Comparison of ENCODE assay signal across 1 cellular context in genomic region chr1:1013105-1013921, GRCh38.
A peak's percentile ranks its signal among the peaks of the same experiment; 100 is the strongest.
TF ChIP-seq lines count a peak whose summit lies in the region.

Gene ISG15 (plus strand): TSS chr1:1013497. CDS start chr1:1013574, 77 bp downstream.

TF ChIP-seq in HepG2, 621 proteins besides CTCF, POLR2A, EP300 and RAD21 (continued from another document and continues in another):
- TF ChIP-seq E2F2 (CRISPR knock-in tag; IDR thresholded peaks at IDR 0.05; ENCODE audit: borderline replicate concordance) (no peak), ZNF773 (CRISPR knock-in tag; IDR thresholded peaks at IDR 0.05; ENCODE audit: borderline replicate concordance) (no peak), ZNF142 (CRISPR knock-in tag; IDR thresholded peaks at IDR 0.05) (no peak), ZNF547 (CRISPR knock-in tag; IDR thresholded peaks at IDR 0.05) (no peak), DNMT1 (CRISPR knock-in tag; IDR thresholded peaks at IDR 0.05) (no peak), ZBTB40 (IDR thresholded peaks at IDR 0.05) (no peak), ZBTB40 (CRISPR knock-in tag; IDR thresholded peaks at IDR 0.05) (0 out of 2 replicates have a peak, but pooled peaks have one; percentile 14), ZNF496 (CRISPR knock-in tag; IDR thresholded peaks at IDR 0.05; ENCODE audit: insufficient replicate concordance) (no peak), SRSF4 (IDR thresholded peaks at IDR 0.05; ENCODE audit: low read depth, low read length, poor library complexity, severe bottlenecking) (no peak), NFE2 (CRISPR knock-in tag; IDR thresholded peaks at IDR 0.05) (no peak), DZIP1 (CRISPR knock-in tag; IDR thresholded peaks at IDR 0.05) (no peak), ZNF512 (CRISPR knock-in tag; IDR thresholded peaks at IDR 0.05) (no peak), TRIM24 (CRISPR knock-in tag; IDR thresholded peaks at IDR 0.05) (no peak), SKI (IDR thresholded peaks at IDR 0.05; ENCODE audit: partially characterized antibody) (no peak), CSRNP2 (CRISPR knock-in tag; conservative IDR thresholded peaks at IDR 0.05; ENCODE audit: low read depth) (no peak), NCOA1 (CRISPR knock-in tag; IDR thresholded peaks at IDR 0.05) (no peak), ZNF780A (CRISPR knock-in tag; IDR thresholded peaks at IDR 0.05) (no peak), ZNF337 (CRISPR knock-in tag; IDR thresholded peaks at IDR 0.05; ENCODE audit: borderline replicate concordance, low read depth) (no peak), PHF5A (CRISPR knock-in tag; IDR thresholded peaks at IDR 0.05; ENCODE audit: low read depth, unreplicated experiment) (no peak), MEF2D (CRISPR knock-in tag; IDR thresholded peaks at IDR 0.05) (peak; percentile 38; the same call in 1 of the 2 replicates), FIP1L1 (IDR thresholded peaks at IDR 0.05; ENCODE audit: borderline replicate concordance, insufficient read depth, low read depth, low read length) (no peak), STAT6 (CRISPR knock-in tag; IDR thresholded peaks at IDR 0.05; ENCODE audit: borderline replicate concordance) (no peak), FOXP4 (CRISPR knock-in tag; IDR thresholded peaks at IDR 0.05) (no peak), TMF1 (CRISPR knock-in tag; IDR thresholded peaks at IDR 0.05; ENCODE audit: low read depth) (peak; percentile 63; the same call in 1 of the 2 replicates)
